32 cellular contexts compared by ENCODE assay signal in genomic region chr4:5566991-5567390, GRCh38.
"Had no signal": no experiment of that assay in that cellular context is flagged by ENCODE, and none has a peak within 500 bp of the region (broad histone marks: within the 10 kb centered on the region; RNA-seq: fewer than 3 reads in every experiment).

No MANE protein-coding gene starts in this region.

- H3K4me3 ChIP-seq: PC-9, SJCRH30, SK-N-MC had no signal

- H2AFZ ChIP-seq: PC-9 had no signal

- DNase-seq: Karpas-422, KBM-7, MM.1S, MV-4-11, NCI-H1092, NCI-H1105, NCI-H1417 treated with DMSO at 0.1 percent for 48 hours, NCI-H1436 treated with DMSO at 0.1 percent for 48 hours, NCI-H1694 treated with DMSO at 0.1 percent for 48 hours, NCI-H187 treated with DMSO at 0.1 percent for 48 hours, NCI-H2029, NCI-H2081, NCI-H2171 treated with DMSO at 0.1 percent for 48 hours, NCI-H2227 treated with DMSO at 0.1 percent for 48 hours, NCI-H345, NCI-H446 treated with DMSO at 0.1 percent for 48 hours, NCI-H510A, NCI-H524, NCI-H526, NCI-H69, NCI-H748 treated with DMSO at 0.1 percent for 48 hours, NCI-H82, PC-9, SHP77, SIG-M5, SJCRH30 had no signal

- H3K9me3 ChIP-seq: SJCRH30 had no signal

- H3K4me1 ChIP-seq: SJCRH30 had no signal

- H3K27me3 ChIP-seq: SJCRH30 had no signal

- H3K9ac ChIP-seq: KMS-11 had no signal

- H3K27ac ChIP-seq: KMS-11, PC-9, RWPE1, SJCRH30, SK-N-MC had no signal

- ATAC-seq: Panc1, Right ventricle myocardium inferior, SK-N-SH treated with all-trans-retinoic acid at 6 μM for 48 hours had no signal

- H3K4me2 ChIP-seq: KMS-11, PC-9 had no signal
